Comparison of ENCODE assay signal across 1 cellular context in the genomic region with DNA sequence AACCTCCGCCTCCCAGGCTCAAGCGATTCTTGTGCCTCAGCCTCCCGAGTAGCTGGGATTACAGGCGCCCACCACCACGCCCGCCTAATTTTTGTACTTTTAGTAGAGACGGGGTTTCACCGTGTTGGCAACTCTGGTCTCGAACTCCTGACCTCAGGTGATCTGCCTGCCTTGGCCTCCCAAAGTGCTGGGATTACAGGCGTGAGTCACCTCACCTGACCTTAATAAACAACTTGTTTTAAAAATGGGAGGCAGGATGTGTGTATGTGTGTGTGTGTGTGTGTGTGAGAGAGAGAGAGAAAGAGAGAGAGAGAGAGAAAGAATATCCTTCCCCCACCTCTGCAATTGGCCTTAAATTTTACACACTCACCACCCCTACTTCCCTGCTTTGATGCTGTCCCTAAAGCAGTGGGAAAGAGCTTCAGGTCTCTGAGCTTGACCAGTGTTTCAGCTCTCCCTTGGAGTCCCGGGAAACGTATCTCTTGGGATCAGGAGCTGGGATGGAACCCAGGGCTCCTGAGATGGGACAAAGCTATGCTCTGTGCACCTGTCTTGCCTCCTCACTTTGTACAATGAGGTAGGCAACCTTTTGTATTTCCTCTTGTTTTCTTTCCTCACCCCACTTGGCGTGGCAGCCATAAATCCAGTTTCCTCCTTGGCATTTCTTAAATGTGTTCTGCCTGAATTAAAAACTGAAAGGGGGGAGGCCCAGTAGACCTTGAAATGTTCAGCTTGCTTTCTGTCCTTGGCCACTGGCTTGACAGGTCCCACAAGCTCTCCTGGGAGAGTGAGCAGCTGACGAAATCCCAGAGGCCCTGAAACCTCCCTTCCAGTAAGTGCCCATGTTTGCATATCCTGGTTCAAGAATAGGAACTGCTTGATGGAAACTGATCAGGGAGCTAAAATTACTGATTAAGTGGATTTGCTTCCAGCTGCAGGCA.
TF ChIP-seq lines count a peak whose summit lies in the region.

No MANE protein-coding gene starts in this region.

TF ChIP-seq in GM12878, 131 proteins besides CTCF, POLR2A, EP300 and RAD21:
- no peak for TF ChIP-seq RFX5 (IDR thresholded peaks at IDR 0.05; ENCODE audit: low read depth, low read length)
- no peak for TF ChIP-seq BACH1 (IDR thresholded peaks at IDR 0.05; ENCODE audit: borderline replicate concordance)
- no peak; the same call in 1 of the 2 replicates for TF ChIP-seq FOXK2 (IDR thresholded peaks at IDR 0.05)
- TF ChIP-seq ZNF217 (IDR thresholded peaks at IDR 0.05): no peak
- TF ChIP-seq SMAD5 (IDR thresholded peaks at IDR 0.05; ENCODE audit: low read depth): no peak
- TF ChIP-seq SREBF1 (IDR thresholded peaks at IDR 0.05; ENCODE audit: low read length): no peak
- no peak for TF ChIP-seq ZNF384 (IDR thresholded peaks at IDR 0.05; ENCODE audit: borderline replicate concordance, low read depth, low read length)
- peak; percentile 79 for TF ChIP-seq MEF2B (IDR thresholded peaks at IDR 0.05; ENCODE audit: partially characterized antibody, poor library complexity, severe bottlenecking)
- no peak for TF ChIP-seq NRF1 (conservative IDR thresholded peaks at IDR 0.05; ENCODE audit: low read depth, low read length)
- peak; percentile 15 for TF ChIP-seq IKZF1 (conservative IDR thresholded peaks at IDR 0.05)
- peak; percentile 8 to 17; a peak in 2 of 4 replicates for TF ChIP-seq IKZF2 (IDR thresholded peaks at IDR 0.05)
- TF ChIP-seq POLR2AphosphoS5 (IDR thresholded peaks at IDR 0.05; ENCODE audit: low read length): no peak
- TF ChIP-seq TCF12 (IDR thresholded peaks at IDR 0.05; ENCODE audit: low read depth, low read length): 0 out of 2 replicates have a peak, but pooled peaks have one; percentile 26
- TF ChIP-seq POU2F2 (IDR thresholded peaks at IDR 0.05; ENCODE audit: borderline replicate concordance, low read depth, low read length): peak; percentile 35; the same call in 1 of the 3 replicates
- no peak for TF ChIP-seq JUNB (IDR thresholded peaks at IDR 0.05)
- TF ChIP-seq EED (IDR thresholded peaks at IDR 0.05; ENCODE audit: low read depth): no peak; the same call in none of the 2 replicates
- no peak for TF ChIP-seq CBFB (IDR thresholded peaks at IDR 0.05; ENCODE audit: low read depth)
- TF ChIP-seq SIN3A (IDR thresholded peaks at IDR 0.05; ENCODE audit: low read depth, low read length): no peak
- TF ChIP-seq, protein P1, sequence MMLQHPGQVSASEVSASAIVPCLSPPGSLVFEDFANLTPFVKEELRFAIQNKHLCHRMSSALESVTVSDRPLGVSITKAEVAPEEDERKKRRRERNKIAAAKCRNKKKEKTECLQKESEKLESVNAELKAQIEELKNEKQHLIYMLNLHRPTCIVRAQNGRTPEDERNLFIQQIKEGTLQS (IDR thresholded peaks at IDR 0.05; ENCODE audit: borderline replicate concordance, extremely low read depth, low read depth, low read length): no peak
- no peak for TF ChIP-seq TCF7 (IDR thresholded peaks at IDR 0.05; ENCODE audit: borderline replicate concordance)
